In the genomic region with DNA sequence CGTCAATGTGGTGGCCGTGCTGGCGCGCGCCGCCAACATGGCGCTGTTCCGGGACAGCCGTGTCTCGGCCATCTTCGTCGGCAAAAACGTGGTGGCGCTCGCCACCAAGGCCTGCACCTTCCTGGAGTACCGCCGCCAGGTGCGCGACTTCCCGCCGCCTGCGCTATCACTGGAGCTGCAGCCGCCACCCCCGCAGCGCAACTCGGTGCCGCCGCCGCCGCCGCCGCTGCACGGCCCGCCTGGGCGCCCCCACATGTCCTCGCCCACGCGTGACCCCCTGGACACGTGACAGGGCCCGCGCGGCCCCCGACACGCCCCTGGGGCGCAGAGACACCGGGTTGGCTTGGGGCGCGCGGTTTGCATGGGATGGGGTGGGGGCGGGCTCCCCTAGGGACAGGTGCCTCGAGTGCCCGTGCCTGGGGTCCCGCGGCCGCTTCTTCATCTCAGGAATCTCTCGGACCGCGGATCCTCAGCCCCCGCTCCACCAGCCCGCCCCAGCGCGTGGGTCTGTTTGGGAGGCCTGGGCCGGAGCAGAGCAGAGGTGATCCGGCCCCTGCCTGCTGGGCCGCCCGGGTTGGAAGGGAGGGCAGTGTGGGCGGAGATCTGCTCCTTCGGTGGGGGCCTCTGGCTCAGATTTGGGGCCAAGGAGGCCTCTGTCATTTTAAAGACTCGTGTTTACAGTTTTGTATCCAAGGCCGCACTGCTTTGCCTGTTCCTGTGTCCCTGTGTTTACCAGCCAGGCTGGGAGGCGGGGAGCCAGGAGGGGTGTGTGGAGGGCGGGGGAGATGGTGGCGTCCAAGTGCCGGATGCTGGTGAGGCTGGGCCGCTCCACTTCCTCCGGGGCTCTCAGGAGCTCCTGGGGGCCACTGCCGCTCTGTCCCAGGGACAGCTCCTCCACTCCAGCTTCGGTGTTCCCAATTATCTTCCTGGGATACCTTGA, we compare ENCODE assay signal across 10 cellular contexts. TPM values are rescaled to one million over a fixed set of nuclear protein-coding genes. Genes with fewer than 3 reads are reported as not detected.
DNase-seq lines count a peak whose midpoint lies in the region; TF ChIP-seq lines count a peak whose summit lies in the region.
"Had no signal": no experiment of that assay in that cellular context is flagged by ENCODE, and none has a peak within 500 bp of the region (broad histone marks: within the 10 kb centered on the region; RNA-seq: fewer than 3 reads in every experiment).

No MANE protein-coding gene starts in this region.

- H3K36me3 Mint-ChIP-seq in Calu3 (ENCODE audit: insufficient read depth, unreplicated experiment), result peaks cover 26% of the 10 kb centered on the region

- H3K27ac Mint-ChIP-seq in Calu3 (ENCODE audit: unreplicated experiment), result no peak overlapping the region

- no peak for TF ChIP-seq CTCF in HEK293 (tag by site-specific recombination; IDR thresholded peaks at IDR 0.05)
- TF ChIP-seq CTCF in left ventricle myocardium inferior (IDR thresholded peaks at IDR 0.05; ENCODE audit: borderline replicate concordance), result no peak
- no peak for TF ChIP-seq CTCF in Calu3 (IDR thresholded peaks at IDR 0.05; ENCODE audit: unreplicated experiment)

- H3K4me1 Mint-ChIP-seq in Calu3 (ENCODE audit: low read depth, unreplicated experiment), result no peaks in the 10 kb centered on the region

- H3K27me3 ChIP-seq in left ventricle myocardium inferior (ENCODE audit: low read depth), result peaks cover 26% of the 10 kb centered on the region

- H3K4me3 ChIP-seq in HEK293 (ENCODE audit: low read depth, low read length), result no peak overlapping the region
- peak overlapping the region; percentile 81 for H3K4me3 ChIP-seq in left ventricle myocardium inferior

- DNase-seq in activated CD8-positive, alpha-beta memory T cell treated with anti-CD3 and anti-CD28 coated beads, Interleukin-2, amount 50 U/mL, for 48 hours, result peak; percentile 73
- DNase-seq in left ventricle myocardium inferior, result no peak
- DNase-seq in stimulated activated CD8-positive, alpha-beta memory T cell treated with anti-CD3 and anti-CD28 coated beads, Interleukin-7, amount 100 ng/mL, for 4 hours (ENCODE audit: low read depth in 2 of 2), result peak; percentile 16 to 44
- no peak for DNase-seq in NCI-H128 (lab: John Stamatoyannopoulos, UW; ENCODE audit: unreplicated experiment)
- DNase-seq in GF-D8 (lab: John Stamatoyannopoulos, UW), result no peak
- no peak for DNase-seq in NCI-H187 treated with DMSO at 0.1 percent for 48 hours (lab: John Stamatoyannopoulos, UW)
- no peak for DNase-seq in Calu3
- DNase-seq: left lung, NCI-H1417 treated with DMSO at 0.1 percent for 48 hours had no signal

- no peaks in the 10 kb centered on the region for H3K9me3 ChIP-seq in HEK293 (ENCODE audit: control insufficient read depth, insufficient read depth, low read depth, low read length)
- H3K9me3 ChIP-seq in left ventricle myocardium inferior (replicated peaks), result no peaks in the 10 kb centered on the region
- H3K9me3 ChIP-seq: left lung had no signal

- H3K27ac ChIP-seq in HEK293 (ENCODE audit: extremely low read depth, low read depth, low read length) (no peak overlapping the region), left ventricle myocardium inferior (replicated peaks) (no peak overlapping the region)
- H3K27ac ChIP-seq: left lung had no signal

- POLR2A ChIA-PET in HEK293 (lab: Yijun Ruan, JAX), result no interaction called here

- intact Hi-C loops in left ventricle myocardium inferior (cut with micrococcal nuclease) (no loop called here), Calu3 (cut with micrococcal nuclease; ENCODE audit: unreplicated experiment) (no loop called here)

- H3K9me3 Mint-ChIP-seq in Calu3 (ENCODE audit: low read depth, unreplicated experiment), result no peaks in the 10 kb centered on the region

- CTCF ChIA-PET in HEK293 (lab: Yijun Ruan, JAX), result interaction anchor here (0.6 to 2.1 kb wide), 3 partner anchors 8 to 158 kb away, joined by 3 to 8 read pairs (median 5); no protein-coding TSS in a partner anchor
- CTCF ChIA-PET in Calu3 (lab: Charles Lee), result interaction anchor here (0.6 kb wide), 1 partner anchor 10 kb away, joined by 4 read pairs; no protein-coding TSS in a partner anchor

- BruUV-seq in Calu3 (replicated peaks; lab: Mats Ljungman, UMichigan), result no TSS peak

- H3K4me3 Mint-ChIP-seq in Calu3 (ENCODE audit: low read depth, unreplicated experiment), result no peak overlapping the region

- H3K27me3 Mint-ChIP-seq in Calu3 (ENCODE audit: unreplicated experiment), result peaks cover 55% of the 10 kb centered on the region

- H3K4me1 ChIP-seq in HEK293 (ENCODE audit: control insufficient read depth, insufficient read depth, low read length), result 0 out of 2 replicates have a peak, but pooled peaks cover 2% of the 10 kb centered on the region
- peaks cover 41% of the 10 kb centered on the region for H3K4me1 ChIP-seq in left ventricle myocardium inferior

- H3K36me3 ChIP-seq in HEK293 (ENCODE audit: control insufficient read depth in 2 of 2, insufficient read depth in 1 of 2, low read length in 2 of 2) (peaks cover 0 to 24% of the 10 kb centered on the region in 2 experiments; a peak in 1 of 3 replicates), left ventricle myocardium inferior (no peaks in the 10 kb centered on the region)
- H3K36me3 ChIP-seq: left lung had no signal

TF ChIP-seq in HEK293, 187 proteins besides CTCF, POLR2A, EP300 and RAD21 (continues in another document):
- TF ChIP-seq GLI4 (tag by site-specific recombination; IDR thresholded peaks at IDR 0.05) (no peak), ZNF560 (tag by site-specific recombination; IDR thresholded peaks at IDR 0.05; ENCODE audit: borderline replicate concordance) (no peak), ZNF792 (tag by site-specific recombination; IDR thresholded peaks at IDR 0.05) (no peak), GFI1B (tag by site-specific recombination; IDR thresholded peaks at IDR 0.05) (no peak), ZNF677 (tag by site-specific recombination; IDR thresholded peaks at IDR 0.05) (no peak), SP2 (tag by site-specific recombination; IDR thresholded peaks at IDR 0.05) (no peak), FEZF1 (tag by site-specific recombination; IDR thresholded peaks at IDR 0.05) (no peak), ZNF311 (tag by site-specific recombination; IDR thresholded peaks at IDR 0.05; ENCODE audit: borderline replicate concordance) (no peak), ZNF112 (tag by site-specific recombination; IDR thresholded peaks at IDR 0.05) (no peak), ZNF768 (tag by site-specific recombination; IDR thresholded peaks at IDR 0.05) (no peak), ZNF558 (tag by site-specific recombination; IDR thresholded peaks at IDR 0.05) (no peak), ZNF48 (tag by site-specific recombination; IDR thresholded peaks at IDR 0.05) (no peak), ZNF600 (tag by site-specific recombination; IDR thresholded peaks at IDR 0.05) (peak; percentile 60; the same call in 1 of the 2 replicates), ZFHX2 (tag by site-specific recombination; conservative IDR thresholded peaks at IDR 0.05) (0 out of 2 replicates have a peak, but pooled peaks have one; percentile 28), ZNF544 (tag by site-specific recombination; IDR thresholded peaks at IDR 0.05) (no peak)
- TF ChIP-seq, protein P1, sequence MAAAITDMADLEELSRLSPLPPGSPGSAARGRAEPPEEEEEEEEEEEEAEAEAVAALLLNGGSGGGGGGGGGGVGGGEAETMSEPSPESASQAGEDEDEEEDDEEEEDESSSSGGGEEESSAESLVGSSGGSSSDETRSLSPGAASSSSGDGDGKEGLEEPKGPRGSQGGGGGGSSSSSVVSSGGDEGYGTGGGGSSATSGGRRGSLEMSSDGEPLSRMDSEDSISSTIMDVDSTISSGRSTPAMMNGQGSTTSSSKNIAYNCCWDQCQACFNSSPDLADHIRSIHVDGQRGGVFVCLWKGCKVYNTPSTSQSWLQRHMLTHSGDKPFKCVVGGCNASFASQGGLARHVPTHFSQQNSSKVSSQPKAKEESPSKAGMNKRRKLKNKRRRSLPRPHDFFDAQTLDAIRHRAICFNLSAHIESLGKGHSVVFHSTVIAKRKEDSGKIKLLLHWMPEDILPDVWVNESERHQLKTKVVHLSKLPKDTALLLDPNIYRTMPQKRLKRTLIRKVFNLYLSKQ (tag by site-specific recombination; IDR thresholded peaks at IDR 0.05; ENCODE audit: borderline replicate concordance), result no peak
- TF ChIP-seq, protein P2, sequence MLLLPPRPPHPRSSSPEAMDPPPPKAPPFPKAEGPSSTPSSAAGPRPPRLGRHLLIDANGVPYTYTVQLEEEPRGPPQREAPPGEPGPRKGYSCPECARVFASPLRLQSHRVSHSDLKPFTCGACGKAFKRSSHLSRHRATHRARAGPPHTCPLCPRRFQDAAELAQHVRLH (tag by site-specific recombination; IDR thresholded peaks at IDR 0.05), result no peak

RNA-seq across cellular contexts. Expression of gene TMEM121, which starts 3.4 kb away (rescaled TPM):
- total RNA-seq in left ventricle myocardium inferior (2.1 TPM), Calu3 (2022) (0.38 and 0.42 TPM in 2 replicates)

RNA-seq across cellular contexts. Expression of gene TEDC1, which starts 38.7 kb away (rescaled TPM):
- total RNA-seq in left ventricle myocardium inferior, result 4.0 TPM
- total RNA-seq in Calu3 (2022), result 33.7 and 36.8 TPM in 2 replicates

RNA-seq across cellular contexts. Expression of gene CRIP1, which starts 43.1 kb away (rescaled TPM):
- total RNA-seq in left ventricle myocardium inferior, result 65.9 TPM
- total RNA-seq in Calu3 (2022), result 7.1 and 13.2 TPM in 2 replicates

RNA-seq across cellular contexts. Expression of gene CRIP2, which starts 55.2 kb away (rescaled TPM):
- total RNA-seq in left ventricle myocardium inferior (1,068 TPM), Calu3 (2022) (70.1 and 71.8 TPM in 2 replicates)

Comparison
In these comparisons a context has a peak if more than half of its experiments do, and no peak if none do; other contexts are left out.
1. DNase-seq: peak in activated CD8-positive, alpha-beta memory T cell treated with anti-CD3 and anti-CD28 coated beads, Interleukin-2, amount 50 U/mL, for 48 hours (single experiment) and stimulated activated CD8-positive, alpha-beta memory T cell treated with anti-CD3 and anti-CD28 coated beads, Interleukin-7, amount 100 ng/mL, for 4 hours (2 of 2); none in left ventricle myocardium inferior (single experiment), NCI-H128 (single experiment), GF-D8 (single experiment), NCI-H187 treated with DMSO at 0.1 percent for 48 hours (single experiment) and Calu3 (single experiment).